ENCODE assay signal across 9 cellular contexts in the genomic region with DNA sequence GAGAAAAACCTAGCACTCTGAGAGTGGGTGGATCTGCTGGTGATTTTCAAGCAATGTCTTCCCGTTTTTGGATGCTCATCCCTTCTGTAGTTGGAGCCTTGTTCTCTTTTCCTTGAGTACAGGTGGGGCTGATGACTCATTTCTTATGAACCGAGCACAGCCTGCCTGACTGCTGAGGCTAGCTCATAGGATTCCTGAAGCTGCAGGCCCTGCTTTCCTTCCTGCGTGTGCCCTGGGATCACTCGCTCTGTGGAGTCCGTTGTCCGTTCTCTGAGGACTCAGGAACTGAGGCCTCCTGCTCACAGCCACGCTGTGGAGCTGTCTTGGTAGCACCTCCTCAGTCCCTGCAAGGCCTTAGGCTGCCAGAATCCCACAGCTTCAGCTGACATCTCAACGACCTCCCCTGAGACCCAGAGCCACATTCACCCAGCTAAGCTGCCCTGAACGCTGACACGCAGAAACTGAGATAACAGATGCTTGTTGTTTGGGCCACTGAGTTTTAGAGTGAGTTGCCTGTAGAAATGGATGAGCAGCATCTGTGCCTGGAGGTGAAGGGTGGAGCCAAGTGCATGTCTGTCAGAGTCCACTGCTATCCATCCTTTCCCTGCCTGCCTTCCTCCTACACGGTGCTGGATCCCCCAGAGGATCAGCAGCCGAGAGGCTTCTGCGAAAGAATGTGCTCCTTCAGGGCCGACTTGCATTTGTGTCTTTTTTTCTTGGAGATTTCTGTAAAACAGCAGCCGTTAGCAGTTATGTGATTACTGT.
A peak's percentile ranks its signal among the peaks of the same experiment; 100 is the strongest.
DNase-seq lines count a peak whose midpoint lies in the region; TF ChIP-seq lines count a peak whose summit lies in the region.
"Had no signal": no experiment of that assay in that cellular context is flagged by ENCODE, and none has a peak within 500 bp of the region (broad histone marks: within the 10 kb centered on the region; RNA-seq: fewer than 3 reads in every experiment).

No MANE protein-coding gene starts in this region.

- WGBS in neuronal stem cell (ENCODE audit: extremely low coverage in 2 of 2, insufficient read length in 2 of 2, insufficient replicate concordance in 1 of 2), 2 donors: no CpG with 5 or more reads among the region's 15 CpGs

- no peak overlapping the region for H3K9ac ChIP-seq in neuronal stem cell (ENCODE audit: low read depth, low read length, poor library complexity)

- peaks cover 14% of the 10 kb centered on the region for H3K79me1 ChIP-seq in neuronal stem cell (ENCODE audit: low read depth, low read length)

- H3K4me2 ChIP-seq in neuronal stem cell (ENCODE audit: insufficient read depth, low read length, poor library complexity, severe bottlenecking): no peak overlapping the region

- H2BK5ac ChIP-seq in neuronal stem cell (ENCODE audit: low read length): no peak overlapping the region

- no peak overlapping the region for H2BK12ac ChIP-seq in neuronal stem cell (ENCODE audit: low read length)

- H2AK5ac ChIP-seq in neuronal stem cell (ENCODE audit: low read depth, low read length): no peak overlapping the region

- H3K18ac ChIP-seq in neuronal stem cell (ENCODE audit: low read length): peak overlapping the region; percentile 11

- H2AFZ ChIP-seq in neuronal stem cell (ENCODE audit: low read length): no peak overlapping the region

- H4K8ac ChIP-seq in neuronal stem cell (ENCODE audit: low read depth, low read length): no peak overlapping the region

- no peaks in the 10 kb centered on the region for H3K9me3 ChIP-seq in neuronal stem cell (replicated peaks in 1 of 2; ENCODE audit: control insufficient read depth in 2 of 2, insufficient read depth in 1 of 2, low read depth in 1 of 2, low read length in 2 of 2)

- H3K27me3 ChIP-seq in dorsolateral prefrontal cortex: no peaks in the 10 kb centered on the region
- H3K27me3 ChIP-seq in neuronal stem cell (ENCODE audit: control insufficient read depth in 3 of 3, insufficient read depth in 3 of 3, low read depth in 1 of 3, low read length in 3 of 3): no peaks in the 10 kb centered on the region

- TF ChIP-seq CTCF in GM12864 (IDR thresholded peaks at IDR 0.05; ENCODE audit: low read depth, low read length, missing control alignments) (no peak), dorsolateral prefrontal cortex (IDR thresholded peaks at IDR 0.05 in 54 of 56, conservative IDR thresholded peaks at IDR 0.05 in 2 of 56; ENCODE audit: low read depth in 1 of 56, partially characterized antibody in 56 of 56) (no peak)

- no peak overlapping the region for H3K4ac ChIP-seq in neuronal stem cell (ENCODE audit: low read length)

- intact Hi-C loops in dorsolateral prefrontal cortex (cut with DNase I): no loop called here

- peak overlapping the region in 50 of 59 donors; percentile 17 to 82 (median 56) for H3K27ac ChIP-seq in dorsolateral prefrontal cortex
- no peak overlapping the region for H3K27ac ChIP-seq in neuronal stem cell (replicated peaks; ENCODE audit: low read length)
- no peak overlapping the region for H3K27ac ChIP-seq in substantia nigra (ENCODE audit: low read depth, low read length, poor library complexity, severe bottlenecking)

- peaks cover 0 to 9% of the 10 kb centered on the region in 2 donors for H3K4me1 ChIP-seq in neuronal stem cell (ENCODE audit: control insufficient read depth in 2 of 2, insufficient read depth in 1 of 2, low read depth in 1 of 2, low read length in 2 of 2)

- DNase-seq in GM12864 (ENCODE audit: low read depth) (no peak), NCI-H1694 treated with DMSO at 0.1 percent for 48 hours (lab: John Stamatoyannopoulos, UW) (peak; percentile 93), dorsolateral prefrontal cortex (peak in 1 of 10 donors; percentile 35), neuronal stem cell (ENCODE audit: low spot score) (no peak), substantia nigra (lab: John Stamatoyannopoulos, UW) (no peak), SHP77 treated with DMSO at 0.1 percent for 48 hours (lab: John Stamatoyannopoulos, UW) (no peak), NCI-H1930 (lab: John Stamatoyannopoulos, UW) (no peak), AML-193 (lab: John Stamatoyannopoulos, UW) (no peak)
- DNase-seq: SIG-M5 had no signal

- peaks cover 2 to 6% of the 10 kb centered on the region in 2 donors for H3K36me3 ChIP-seq in neuronal stem cell (replicated peaks in 1 of 2; ENCODE audit: control insufficient read depth in 2 of 2, insufficient read depth in 2 of 2, low read length in 2 of 2)

- no peak overlapping the region for H2BK15ac ChIP-seq in neuronal stem cell (ENCODE audit: low read length)

- H4K91ac ChIP-seq in neuronal stem cell (ENCODE audit: low read depth, low read length, poor library complexity): no peak overlapping the region

- peak overlapping the region; percentile 36 for H3K23ac ChIP-seq in neuronal stem cell (ENCODE audit: low read depth, low read length, poor library complexity)

- no peak overlapping the region for H3K14ac ChIP-seq in neuronal stem cell (ENCODE audit: low read length)

- H2BK120ac ChIP-seq in neuronal stem cell (ENCODE audit: low read depth, low read length): no peak overlapping the region

- H3K4me3 ChIP-seq in GM12864 (ENCODE audit: low read depth, low read length) (peak overlapping the region; percentile 41), dorsolateral prefrontal cortex (peak overlapping the region in 15 of 59 donors; percentile 2 to 43 (median 12)), neuronal stem cell (ENCODE audit: low read length in 2 of 2) (peak overlapping the region in 1 of 2 donors; percentile 23)

Comparison
In these comparisons a context has a peak if more than half of its experiments do, and no peak if none do; other contexts are left out.
1. H3K27ac ChIP-seq: peak in dorsolateral prefrontal cortex (50 of 59); none in neuronal stem cell (single experiment) and substantia nigra (single experiment).